Comparison of ENCODE assay signal across 11 cellular contexts in the genomic region with DNA sequence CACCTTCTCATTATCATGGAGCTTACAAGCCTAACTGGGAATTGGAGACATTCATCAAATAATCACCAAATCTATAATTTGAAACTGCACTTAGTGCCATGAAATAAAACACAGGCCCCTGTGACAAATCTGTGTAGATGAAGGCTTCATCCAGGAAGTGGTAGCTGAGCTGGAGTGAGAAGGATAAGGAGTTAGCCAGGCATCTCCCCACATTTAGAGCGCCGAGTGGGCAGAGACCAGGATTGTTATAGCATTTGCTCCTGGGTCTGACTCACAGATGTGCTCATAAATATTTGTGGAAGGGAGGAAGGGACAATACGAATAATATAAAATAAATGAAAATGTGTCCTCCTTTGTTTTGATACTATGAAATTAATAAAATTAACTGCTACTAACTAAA. TPM values are rescaled to one million over a fixed set of nuclear protein-coding genes. Genes with fewer than 3 reads are reported as not detected.
A peak's percentile ranks its signal among the peaks of the same experiment; 100 is the strongest.
DNase-seq lines count a peak whose midpoint lies in the region; ATAC-seq and TF ChIP-seq lines count a peak whose summit lies in the region.
"Had no signal": no experiment of that assay in that cellular context is flagged by ENCODE, and none has a peak within 500 bp of the region (broad histone marks: within the 10 kb centered on the region; RNA-seq: fewer than 3 reads in every experiment).

No MANE protein-coding gene starts in this region.

- no peaks in the 10 kb centered on the region for H3K9me3 ChIP-seq in CD4-positive, alpha-beta T cell (ENCODE audit: control insufficient read depth, low read length)
- H3K9me3 ChIP-seq in osteoblast (ENCODE audit: low read depth, low read length): no peaks in the 10 kb centered on the region

- no peak for ATAC-seq in CD4-positive, alpha-beta T cell (ENCODE audit: poor library complexity)
- ATAC-seq in GM21381 (IDR thresholded peaks at IDR 0.05; ENCODE audit: unreplicated experiment): no peak
- no peak for ATAC-seq in HG03378 (IDR thresholded peaks at IDR 0.05; ENCODE audit: unreplicated experiment)
- ATAC-seq: left colon had no signal

- no peak overlapping the region for H3K4me3 ChIP-seq in osteoblast (ENCODE audit: insufficient read depth, low read length)

- no peaks in the 10 kb centered on the region for H3K27me3 Mint-ChIP-seq in CD4-positive, alpha-beta T cell
- no peaks in the 10 kb centered on the region for H3K27me3 Mint-ChIP-seq in dendritic cell treated with granulocyte-macrophage colony-stimulating factor and Interleukin-4, amounts not matched to agents 40 ng/mL and 50 ng/mL, for 4 days
- H3K27me3 Mint-ChIP-seq in activated naive CD4-positive, alpha-beta T cell treated with anti-CD3 and anti-CD28 coated beads for 36 hours (ENCODE audit: low read depth): no peaks in the 10 kb centered on the region
- H3K27me3 Mint-ChIP-seq: activated naive CD8-positive, alpha-beta T cell had no signal

- H3K4me3 Mint-ChIP-seq in CD4-positive, alpha-beta T cell: peak overlapping the region; percentile 83
- H3K4me3 Mint-ChIP-seq in dendritic cell treated with granulocyte-macrophage colony-stimulating factor and Interleukin-4, amounts not matched to agents 40 ng/mL and 50 ng/mL, for 4 days: no peak overlapping the region
- no peak overlapping the region for H3K4me3 Mint-ChIP-seq in activated naive CD4-positive, alpha-beta T cell treated with anti-CD3 and anti-CD28 coated beads for 36 hours

- H4K20me1 ChIP-seq in osteoblast (ENCODE audit: insufficient read depth, low read length): peaks cover 18% of the 10 kb centered on the region

- H3K27ac Mint-ChIP-seq in CD4-positive, alpha-beta T cell: peak overlapping the region; percentile 92
- peak overlapping the region; percentile 59 for H3K27ac Mint-ChIP-seq in dendritic cell treated with granulocyte-macrophage colony-stimulating factor and Interleukin-4, amounts not matched to agents 40 ng/mL and 50 ng/mL, for 4 days
- H3K27ac Mint-ChIP-seq in activated naive CD4-positive, alpha-beta T cell treated with anti-CD3 and anti-CD28 coated beads for 36 hours: no peak overlapping the region
- H3K27ac Mint-ChIP-seq: activated naive CD8-positive, alpha-beta T cell had no signal

- peaks cover 26% of the 10 kb centered on the region for H3K4me1 ChIP-seq in osteoblast (ENCODE audit: insufficient read depth, low read length)

- H2AFZ ChIP-seq in osteoblast (ENCODE audit: low read length): peak overlapping the region; percentile 85

- POLR2A ChIA-PET in CD4-positive, alpha-beta T cell (lab: Charles Lee): interaction anchor here (0.9 to 4.2 kb wide), 3 partner anchors 9 to 117 kb away, joined by 3 to 47 read pairs (median 3); partner anchors contain the start of gene SH2D6

- intact Hi-C loops in CD4-positive, alpha-beta T cell (cut with DNase I, micrococcal nuclease): loop anchor here (5.0 kb wide), 4 partner anchors 184 to 571 kb away; partner anchors contain the start of genes ELMOD3 (in 1 of the 2), POLR1A (in 1 of the 2), PTCD3 (in 1 of the 2) and RETSAT (in 1 of the 2)
- intact Hi-C loops in dendritic cell treated with granulocyte-macrophage colony-stimulating factor and Interleukin-4, amounts not matched to agents 40 ng/mL and 50 ng/mL, for 4 days (cut with micrococcal nuclease): loop anchor here (5.0 kb wide), 1 partner anchor 34 kb away; no protein-coding TSS in a partner anchor
- intact Hi-C loops in activated naive CD4-positive, alpha-beta T cell treated with anti-CD3 and anti-CD28 coated beads for 36 hours (cut with micrococcal nuclease): loop anchor here (5.0 kb wide), 1 partner anchor 571 kb away; the partner anchor contains the start of genes POLR1A and PTCD3

- no peak overlapping the region for H3K27ac ChIP-seq in CD4-positive, alpha-beta T cell (ENCODE audit: low read depth, low read length)
- peak overlapping the region; percentile 99 for H3K27ac ChIP-seq in osteoblast (ENCODE audit: low read depth, low read length)

- peaks cover 9% of the 10 kb centered on the region for H3K36me3 ChIP-seq in osteoblast (ENCODE audit: insufficient read depth, low read length)

- H3K27me3 ChIP-seq in CD4-positive, alpha-beta T cell (ENCODE audit: control insufficient read depth, insufficient read depth, low read length): no peaks in the 10 kb centered on the region
- no peaks in the 10 kb centered on the region for H3K27me3 ChIP-seq in osteoblast (ENCODE audit: insufficient read depth, low read length)

- CTCF ChIA-PET in CD4-positive, alpha-beta T cell (lab: Charles Lee): interaction anchor here (1.4 kb wide), 1 partner anchor 16 kb away, joined by 5 read pairs; no protein-coding TSS in a partner anchor
- CTCF ChIA-PET in activated naive CD4-positive, alpha-beta T cell treated with anti-CD3 and anti-CD28 coated beads for 36 hours (lab: Charles Lee): interaction anchor here (0.9 to 11.3 kb wide), 3 partner anchors 12 to 116 kb away, joined by 4 to 111 read pairs (median 34); partner anchors contain the start of gene SH2D6

- peaks cover 48% of the 10 kb centered on the region for H3K79me2 ChIP-seq in osteoblast (ENCODE audit: insufficient read depth, low read length)

- no peak for DNase-seq in CD4-positive, alpha-beta T cell
- peak; percentile 53 for DNase-seq in NCI-H226
- peak; percentile 95 for DNase-seq in osteoblast (ENCODE audit: insufficient read length, low spot score, missing footprints)
- DNase-seq in activated naive CD4-positive, alpha-beta T cell treated with anti-CD3 and anti-CD28 coated beads for 36 hours: no peak
- no peak for DNase-seq in NCI-H1417 (lab: John Stamatoyannopoulos, UW)
- DNase-seq: Karpas-422, left colon had no signal

- H3K36me3 Mint-ChIP-seq in CD4-positive, alpha-beta T cell (ENCODE audit: low read depth): peaks cover 20% of the 10 kb centered on the region
- peaks cover 46% of the 10 kb centered on the region for H3K36me3 Mint-ChIP-seq in dendritic cell treated with granulocyte-macrophage colony-stimulating factor and Interleukin-4, amounts not matched to agents 40 ng/mL and 50 ng/mL, for 4 days (ENCODE audit: low read depth)
- peaks cover 25% of the 10 kb centered on the region for H3K36me3 Mint-ChIP-seq in activated naive CD4-positive, alpha-beta T cell treated with anti-CD3 and anti-CD28 coated beads for 36 hours (ENCODE audit: low read depth)

- no peaks in the 10 kb centered on the region for H3K9me3 Mint-ChIP-seq in CD4-positive, alpha-beta T cell
- no peaks in the 10 kb centered on the region for H3K9me3 Mint-ChIP-seq in dendritic cell treated with granulocyte-macrophage colony-stimulating factor and Interleukin-4, amounts not matched to agents 40 ng/mL and 50 ng/mL, for 4 days
- no peaks in the 10 kb centered on the region for H3K9me3 Mint-ChIP-seq in activated naive CD4-positive, alpha-beta T cell treated with anti-CD3 and anti-CD28 coated beads for 36 hours

- TF ChIP-seq CTCF in CD4-positive, alpha-beta T cell (IDR thresholded peaks at IDR 0.05): no peak
- no peak for TF ChIP-seq CTCF in osteoblast (IDR thresholded peaks at IDR 0.05; ENCODE audit: extremely low read depth, low read depth, low read length)

- peaks cover 33% of the 10 kb centered on the region for H3K4me1 Mint-ChIP-seq in CD4-positive, alpha-beta T cell (ENCODE audit: low read depth)
- H3K4me1 Mint-ChIP-seq in dendritic cell treated with granulocyte-macrophage colony-stimulating factor and Interleukin-4, amounts not matched to agents 40 ng/mL and 50 ng/mL, for 4 days (ENCODE audit: low read depth): peaks cover 36% of the 10 kb centered on the region
- peaks cover 17% of the 10 kb centered on the region for H3K4me1 Mint-ChIP-seq in activated naive CD4-positive, alpha-beta T cell treated with anti-CD3 and anti-CD28 coated beads for 36 hours (ENCODE audit: low read depth)

- peak overlapping the region; percentile 82 for H3K4me2 ChIP-seq in osteoblast (ENCODE audit: insufficient read depth, low read length)

RNA-seq across cellular contexts. Expression of gene MAT2A, which starts 2.5 kb away (rescaled TPM):
- total RNA-seq in CD4-positive, alpha-beta T cell: 100 to 1,000 TPM; 121 to 122 TPM
- 124 and 142 TPM in 2 replicates for total RNA-seq in osteoblast
- total RNA-seq in activated naive CD4-positive, alpha-beta T cell treated with anti-CD3 and anti-CD28 coated beads for 36 hours: 100 to 1,000 TPM; 221 to 228 TPM

RNA-seq across cellular contexts. Expression of gene GGCX, which starts 24.8 kb away (rescaled TPM):
- total RNA-seq in CD4-positive, alpha-beta T cell: 10 to 100 TPM; 22.9 to 27.6 TPM
- total RNA-seq in osteoblast: 40.9 and 52.5 TPM in 2 replicates
- 10 to 100 TPM; 17.5 to 18.8 TPM for total RNA-seq in activated naive CD4-positive, alpha-beta T cell treated with anti-CD3 and anti-CD28 coated beads for 36 hours

RNA-seq across cellular contexts. Expression of gene VAMP8, which starts 40.9 kb away (rescaled TPM):
- 10 to 100 TPM; 32.3 to 37.3 TPM for total RNA-seq in CD4-positive, alpha-beta T cell
- total RNA-seq in osteoblast: 2.1 and 2.5 TPM in 2 replicates
- 100 to 1,000 TPM in 1 of 2 experiments, 10 to 100 TPM in 1; 98.7 to 102 TPM for total RNA-seq in activated naive CD4-positive, alpha-beta T cell treated with anti-CD3 and anti-CD28 coated beads for 36 hours

RNA-seq across cellular contexts. Expression of gene VAMP5, which starts 47.8 kb away (rescaled TPM):
- 10 to 100 TPM; 17.0 to 17.2 TPM for total RNA-seq in CD4-positive, alpha-beta T cell
- 21.8 and 27.1 TPM in 2 replicates for total RNA-seq in osteoblast
- total RNA-seq in activated naive CD4-positive, alpha-beta T cell treated with anti-CD3 and anti-CD28 coated beads for 36 hours: 10 to 100 TPM; 18.4 to 21.8 TPM

RNA-seq across cellular contexts. Expression of gene RNF181, which starts 59.1 kb away (rescaled TPM):
- total RNA-seq in CD4-positive, alpha-beta T cell: 10 to 100 TPM; 41.5 to 43.8 TPM
- 124 and 146 TPM in 2 replicates for total RNA-seq in osteoblast
- total RNA-seq in activated naive CD4-positive, alpha-beta T cell treated with anti-CD3 and anti-CD28 coated beads for 36 hours: 10 to 100 TPM; 86.8 to 96.1 TPM

Comparison
In these comparisons a context has a peak if more than half of its experiments do, and no peak if none do; other contexts are left out.
1. DNase-seq: peak in NCI-H226 (single experiment) and osteoblast (single experiment); none in CD4-positive, alpha-beta T cell (0 of 10), activated naive CD4-positive, alpha-beta T cell treated with anti-CD3 and anti-CD28 coated beads for 36 hours (single experiment) and NCI-H1417 (0 of 3).